ENCODE assay signal across 13 cellular contexts in the genomic region with DNA sequence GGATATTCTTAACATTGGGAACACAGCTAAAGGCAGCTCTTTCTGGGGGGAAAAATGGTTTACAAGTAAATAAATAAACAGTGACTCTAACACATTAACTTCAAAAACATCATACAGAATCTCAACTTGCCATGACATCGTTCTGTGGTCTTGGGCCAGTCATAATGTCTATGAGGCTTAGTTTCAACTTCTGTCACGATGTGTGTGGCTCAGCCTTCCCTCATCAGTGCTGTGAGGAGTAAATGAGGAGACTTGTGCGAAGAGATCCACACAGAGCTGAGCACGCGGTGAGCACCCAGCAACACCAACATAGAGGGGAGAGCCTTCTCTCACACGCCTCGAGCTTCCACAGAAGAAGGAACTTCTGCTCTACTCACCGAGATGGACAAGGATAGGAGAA. TPM values are rescaled to one million over a fixed set of nuclear protein-coding genes. Genes with fewer than 3 reads are reported as not detected.
DNase-seq lines count a peak whose midpoint lies in the region; ATAC-seq, FAIRE-seq and TF ChIP-seq lines count a peak whose summit lies in the region.
"Had no signal": no experiment of that assay in that cellular context is flagged by ENCODE, and none has a peak within 500 bp of the region (broad histone marks: within the 10 kb centered on the region; RNA-seq: fewer than 3 reads in every experiment).

No MANE protein-coding gene starts in this region.

- DNase-seq in GM06990 (ENCODE audit: extremely low read depth, insufficient read length) (peak; percentile 34), inferior parietal cortex (ENCODE audit: extremely low spot score) (no peak), HT-29 (ENCODE audit: low spot score) (no peak), HFFc6 (no peak), frontal cortex (ENCODE audit: low spot score in 2 of 2) (no peak)
- DNase-seq: BE2C, kidney glomerular epithelial cell had no signal

- no peak overlapping the region for H3K4me3 Mint-ChIP-seq in HFFc6

- no peak for TF ChIP-seq CTCF in GM06990 (IDR thresholded peaks at IDR 0.05; ENCODE audit: insufficient read depth, low read length, poor library complexity, severe bottlenecking)
- TF ChIP-seq CTCF in HFFc6 (IDR thresholded peaks at IDR 0.05), result no peak

- no peaks in the 10 kb centered on the region; the same call in 1 of the 2 replicates for H3K27me3 Mint-ChIP-seq in HFFc6 (ENCODE audit: insufficient read depth)

- ATAC-seq in GM19025 (IDR thresholded peaks at IDR 0.05; ENCODE audit: low read depth, unreplicated experiment) (peak; percentile 82), HG02759 (IDR thresholded peaks at IDR 0.05; ENCODE audit: unreplicated experiment) (peak; percentile 88), HG03565 (IDR thresholded peaks at IDR 0.05; ENCODE audit: unreplicated experiment) (peak; percentile 95)

- H3K27ac Mint-ChIP-seq in HFFc6, result no peak overlapping the region

- peaks cover 33% of the 10 kb centered on the region; the same call in 1 of the 2 replicates for H3K36me3 Mint-ChIP-seq in HFFc6 (ENCODE audit: low read depth)

- no peak for FAIRE-seq in frontal cortex (lab: Jason Lieb, UNC)
- FAIRE-seq: endothelial cell of umbilical vein had no signal

- H3K27me3 ChIP-seq in GM06990 (replicated peaks; ENCODE audit: control insufficient read depth, insufficient read depth, low read length), result no peaks in the 10 kb centered on the region
- H3K27me3 ChIP-seq: BE2C, right atrium auricular region had no signal

- no peaks in the 10 kb centered on the region for H3K36me3 ChIP-seq in GM06990 (ENCODE audit: control insufficient read depth, insufficient read depth, low read length)
- H3K36me3 ChIP-seq: BE2C had no signal

- H3K4me1 Mint-ChIP-seq in HFFc6 (ENCODE audit: low read depth), result peaks cover 31% of the 10 kb centered on the region

- no peaks in the 10 kb centered on the region for H3K9me3 Mint-ChIP-seq in HFFc6

- H3K4me3 ChIP-seq in GM06990 (replicated peaks; ENCODE audit: low read depth, low read length), result no peak overlapping the region
- H3K4me3 ChIP-seq: right atrium auricular region had no signal

RNA-seq across cellular contexts. Expression of a gene that starts 49.0 kb away (rescaled TPM):
- total RNA-seq in HT-29 (2014; rRNA removed; shearing (Covaris generic)), result not detected in 2 replicates
- 10 to 100 TPM in 1 of 6 experiments, 1 to 10 TPM in 5; 6.1 to 10.8 (median 8.8) TPM for total RNA-seq in HFFc6 (2021; fragmentation: NEBNext Ultra II Directional; extraction: Animal tissue kit (Norgen Biotek cat#: 25700))
- total RNA-seq in frontal cortex, result 4.5 TPM

RNA-seq across cellular contexts. Expression of a gene that starts 56.4 kb away (rescaled TPM):
- total RNA-seq in HT-29 (2014; rRNA removed; shearing (Covaris generic)), result 0.05 TPM in 1 of 2 replicates, not detected in the other
- total RNA-seq in HFFc6 (2021; fragmentation: NEBNext Ultra II Directional; extraction: Animal tissue kit (Norgen Biotek cat#: 25700)), result not detected
- total RNA-seq in frontal cortex, result not detected
- total RNA-seq: endothelial cell of umbilical vein; T-helper 1 cell treated with Interleukin-12 subunit alpha and Interleukin-12 subunit beta and Interleukin-4 antibody, amounts not matched to agents 30 ng/mL and 1 ng/mL, for 36 hours had no signal
